In genomic region chr21:21290751-21291150, GRCh38 we compare ENCODE assay signal across 23 cellular contexts.
"Had no signal": no experiment of that assay in that cellular context is flagged by ENCODE, and none has a peak within 500 bp of the region (broad histone marks: within the 10 kb centered on the region; RNA-seq: fewer than 3 reads in every experiment).

No MANE protein-coding gene starts in this region.

- H3K27ac ChIP-seq: coronary artery, foreskin keratinocyte, left ventricle myocardium inferior, neural progenitor cell, pancreas, stomach, thoracic aorta had no signal

- FAIRE-seq: endothelial cell of umbilical vein, keratinocyte, pancreas had no signal

- H3K9ac ChIP-seq: neural progenitor cell had no signal

- H3K4me2 ChIP-seq: neural progenitor cell had no signal

- H3K27me3 ChIP-seq: foreskin keratinocyte, neural progenitor cell, pancreas, stomach had no signal

- H3K36me3 ChIP-seq: left ventricle myocardium inferior, neural progenitor cell, pancreas, stomach, thoracic aorta had no signal

- DNase-seq: effector CD4-positive, alpha-beta T cell; endodermal cell; erythroblast; foreskin keratinocyte; immature natural killer cell; left ventricle myocardium inferior; mesenchymal stem cell; midbrain; occipital lobe; pancreas; right cardiac atrium; stimulated activated CD4-positive, alpha-beta T cell treated with anti-CD3 and anti-CD28 coated beads, Interleukin-4, amount 100 ng/mL, for 4 hours; stimulated activated naive CD4-positive, alpha-beta T cell; stomach; substantia nigra; trophoblast cell had no signal

- H3K9me3 ChIP-seq: left ventricle myocardium inferior, pancreas, stomach, thoracic aorta had no signal

- H3K4me1 ChIP-seq: foreskin keratinocyte, left ventricle myocardium inferior, neural progenitor cell, pancreas, stomach had no signal

- ATAC-seq: foreskin keratinocyte; natural killer cell treated with Interleukin-12 subunit alpha and Interleukin-12 subunit beta and Interleukin-15 and Interleukin-18, amount 100 ng/mL, for 72 hours; pancreas; right cardiac atrium had no signal

- H3K4me3 ChIP-seq: coronary artery, left ventricle myocardium inferior, lung, neural progenitor cell, pancreas, stomach, thoracic aorta had no signal

- H2AFZ ChIP-seq: neural progenitor cell had no signal
